Comparison of ENCODE assay signal across 19 cellular contexts in genomic region chr11:75155570-75156422, GRCh38. TPM values are rescaled to one million over a fixed set of nuclear protein-coding genes. Genes with fewer than 3 reads are reported as not detected.
DNase-seq lines count a peak whose midpoint lies in the region; ATAC-seq and TF ChIP-seq lines count a peak whose summit lies in the region.
"Had no signal": no experiment of that assay in that cellular context is flagged by ENCODE, and none has a peak within 500 bp of the region (broad histone marks: within the 10 kb centered on the region; RNA-seq: fewer than 3 reads in every experiment).

No MANE protein-coding gene starts in this region.

- no TSS peak for BruUV-seq in PC-3 (replicated peaks; lab: Mats Ljungman, UMichigan)

- H3F3A ChIP-seq in PC-3 (ENCODE audit: low read length, unreplicated experiment): no peaks in the 10 kb centered on the region

- H3K36me3 ChIP-seq in BLaER1 (no peaks in the 10 kb centered on the region), adipocyte (ENCODE audit: control insufficient read depth, insufficient read depth, low read length, severe bottlenecking) (no peaks in the 10 kb centered on the region), trophoblast cell (ENCODE audit: control insufficient read depth in 1 of 2, insufficient read depth in 2 of 2, low read length in 2 of 2) (no peaks in the 10 kb centered on the region), PC-3 (ENCODE audit: low read depth, low read length) (no peaks in the 10 kb centered on the region)
- H3K36me3 ChIP-seq: gastroesophageal sphincter had no signal

- no CpG with 5 or more reads among the region's 13 CpGs for WGBS in trophoblast cell (ENCODE audit: extremely low coverage, insufficient coverage, insufficient read length)

- no peak overlapping the region for H2AK5ac ChIP-seq in trophoblast cell (ENCODE audit: low read length)

- H3K9me3 ChIP-seq in BLaER1 (no peaks in the 10 kb centered on the region), adipocyte (ENCODE audit: control insufficient read depth, low read length) (peaks cover 7% of the 10 kb centered on the region), trophoblast cell (ENCODE audit: insufficient read depth, low read depth, low read length) (peaks cover 2% of the 10 kb centered on the region), PC-3 (ENCODE audit: low read length) (no peaks in the 10 kb centered on the region)
- H3K9me3 ChIP-seq: gastroesophageal sphincter, upper lobe of right lung had no signal

- DNase-seq in adipocyte (ENCODE audit: low read depth) (peak; percentile 5), left ventricle myocardium superior (no peak), trophoblast cell (peak; percentile 65 to 73), PC-3 (no peak), T-helper 2 cell (no peak), NCI-H1092 (lab: John Stamatoyannopoulos, UW) (no peak)
- DNase-seq in stimulated activated naive CD4-positive, alpha-beta T cell treated with Interleukin-2 at 50 U/mL for 16 hours (lab: John Stamatoyannopoulos, UW): no peak
- DNase-seq: COR-L47, GM23248, immature natural killer cell, NCI-H1694 treated with DMSO at 0.1 percent for 48 hours, NCI-H510A treated with DMSO at 0.1 percent for 48 hours, upper lobe of right lung had no signal

- no peak overlapping the region for H4K91ac ChIP-seq in trophoblast cell (ENCODE audit: low read depth, low read length)

- H3K79me2 ChIP-seq in trophoblast cell (ENCODE audit: control insufficient read depth, insufficient read depth, low read length, poor library complexity) (no peaks in the 10 kb centered on the region), PC-3 (ENCODE audit: low read length) (no peaks in the 10 kb centered on the region)

- H3K9me2 ChIP-seq in PC-3 (replicated peaks; ENCODE audit: low read length): no peaks in the 10 kb centered on the region

- CTCF ChIA-PET in PC-3 (lab: Charles Lee): no interaction called here

- no peak overlapping the region for H2BK12ac ChIP-seq in trophoblast cell (ENCODE audit: low read length)

- no peak overlapping the region for H4K12ac ChIP-seq in trophoblast cell (ENCODE audit: low read depth, low read length)

- no peak overlapping the region for H3K27ac ChIP-seq in BLaER1
- H3K27ac ChIP-seq in trophoblast cell (ENCODE audit: low read depth, low read length): no peak overlapping the region
- H3K27ac ChIP-seq in PC-3 (ENCODE audit: low read length): no peak overlapping the region
- H3K27ac ChIP-seq: gastroesophageal sphincter, GM23248, VCaP had no signal

- no peak overlapping the region for H2BK5ac ChIP-seq in trophoblast cell (ENCODE audit: low read depth, low read length, poor library complexity)

- H3K9ac ChIP-seq in BLaER1: no peak overlapping the region
- H3K9ac ChIP-seq in adipocyte (ENCODE audit: low read length): no peak overlapping the region
- H3K9ac ChIP-seq in trophoblast cell (ENCODE audit: low read length): no peak overlapping the region
- no peak overlapping the region for H3K9ac ChIP-seq in PC-3 (ENCODE audit: low read length)
- H3K9ac ChIP-seq: GM23248 had no signal

- H3K18ac ChIP-seq in trophoblast cell (ENCODE audit: low read length): no peak overlapping the region

- no peak for TF ChIP-seq CTCF in PC-3 (conservative IDR thresholded peaks at IDR 0.05; ENCODE audit: low read depth, low read length)

- POLR2A ChIA-PET in PC-3 (lab: Charles Lee; ENCODE audit: unreplicated experiment): no interaction called here

- H2BK120ac ChIP-seq in trophoblast cell (ENCODE audit: insufficient read depth, low read length, poor library complexity): no peak overlapping the region

- H3K4me2 ChIP-seq in BLaER1 (peak overlapping the region; percentile 37; the same call in 1 of the 2 replicates), trophoblast cell (ENCODE audit: low read length) (no peak overlapping the region), PC-3 (ENCODE audit: low read length) (no peak overlapping the region)

- ATAC-seq in left ventricle myocardium superior: peak; percentile 35
- ATAC-seq in PC-3: no peak
- ATAC-seq: gastroesophageal sphincter, upper lobe of right lung had no signal

- H3K27me3 ChIP-seq in BLaER1 (no peaks in the 10 kb centered on the region), adipocyte (replicated peaks; ENCODE audit: control insufficient read depth, insufficient read depth, low read length) (peaks cover 45% of the 10 kb centered on the region), trophoblast cell (ENCODE audit: insufficient read depth, low read length) (no peaks in the 10 kb centered on the region), PC-3 (ENCODE audit: low read length) (peaks cover 17% of the 10 kb centered on the region)
- H3K27me3 ChIP-seq: upper lobe of right lung had no signal

- no peak overlapping the region for H3K14ac ChIP-seq in trophoblast cell (ENCODE audit: low read length)

- H4K8ac ChIP-seq in trophoblast cell (ENCODE audit: low read depth, low read length): no peak overlapping the region

- H3K4me1 ChIP-seq in BLaER1: peaks cover 57% of the 10 kb centered on the region
- H3K4me1 ChIP-seq in adipocyte (ENCODE audit: control insufficient read depth, insufficient read depth, low read length): peaks cover 7% of the 10 kb centered on the region
- peaks cover 31 to 37% of the 10 kb centered on the region in 2 experiments for H3K4me1 ChIP-seq in trophoblast cell (ENCODE audit: control insufficient read depth in 1 of 2, insufficient read depth in 2 of 2, low read length in 2 of 2)
- no peaks in the 10 kb centered on the region for H3K4me1 ChIP-seq in PC-3 (ENCODE audit: insufficient read depth, low read length)

- intact Hi-C loops in left ventricle myocardium superior (cut with micrococcal nuclease) (no loop called here), PC-3 (cut with micrococcal nuclease) (no loop called here)

- H3K4me3 ChIP-seq in BLaER1: no peak overlapping the region
- no peak overlapping the region for H3K4me3 ChIP-seq in adipocyte (ENCODE audit: low read length)
- H3K4me3 ChIP-seq in trophoblast cell (ENCODE audit: low read depth, low read length): no peak overlapping the region
- no peak overlapping the region for H3K4me3 ChIP-seq in PC-3 (ENCODE audit: low read length)
- H3K4me3 ChIP-seq: GM23248 had no signal

- H3K23ac ChIP-seq in trophoblast cell (ENCODE audit: low read length): no peak overlapping the region

- H3K79me1 ChIP-seq in trophoblast cell (ENCODE audit: low read length): peaks cover 8% of the 10 kb centered on the region

- H3K4ac ChIP-seq in trophoblast cell (ENCODE audit: low read depth, low read length): no peak overlapping the region

- no peak overlapping the region for H2AFZ ChIP-seq in trophoblast cell (ENCODE audit: insufficient read depth, low read length, poor library complexity)
- H2AFZ ChIP-seq in PC-3 (ENCODE audit: low read length): no peak overlapping the region
- H2AFZ ChIP-seq: GM23248 had no signal

- H4K20me1 ChIP-seq in BLaER1 (peaks cover 7% of the 10 kb centered on the region; the same call in 1 of the 2 replicates), PC-3 (ENCODE audit: low read length) (no peaks in the 10 kb centered on the region)

RNA-seq across cellular contexts. Expression of gene SLCO2B1, which starts 4.9 kb away (rescaled TPM):
- total RNA-seq in left ventricle myocardium superior (30.1 TPM), PC-3 (2014; rRNA removed) (not detected in 2 replicates)
- 3.4 and 4.6 TPM in 2 replicates for polyA plus RNA-seq in trophoblast cell (2013)
- total RNA-seq: endothelial cell of umbilical vein, GM23248, LHCN-M2 had no signal
- polyA plus RNA-seq: GM23248, immature natural killer cell had no signal

RNA-seq across cellular contexts. Expression of gene OR2AT4, which starts 59.1 kb away (rescaled TPM):
- total RNA-seq in left ventricle myocardium superior (not detected), PC-3 (2014; rRNA removed) (not detected in 2 replicates)
- not detected in 2 replicates for polyA plus RNA-seq in trophoblast cell (2013)
- total RNA-seq: endothelial cell of umbilical vein, gastroesophageal sphincter, GM23248, LHCN-M2, OCI-LY7, upper lobe of right lung had no signal
- polyA plus RNA-seq: endothelial cell of umbilical vein, GM23248, immature natural killer cell had no signal

Comparison
In these comparisons a context has a peak if more than half of its experiments do, and no peak if none do; other contexts are left out.
1. DNase-seq: peak in adipocyte (single experiment) and trophoblast cell (2 of 2); none in left ventricle myocardium superior (single experiment), stimulated activated naive CD4-positive, alpha-beta T cell treated with Interleukin-2 at 50 U/mL for 16 hours (single experiment), PC-3 (single experiment), T-helper 2 cell (0 of 5) and NCI-H1092 (single experiment).
2. RNA of gene SLCO2B1, which starts 4.9 kb away (total RNA-seq): 30.1 TPM in left ventricle myocardium superior (single experiment); not detected in PC-3; every median in the first group is over 10 times any median in the second.